ENCODE assay signal across 1 cellular context in genomic region chr1:47871799-47872353, GRCh38.
TF ChIP-seq lines count a peak whose summit lies in the region.

No MANE protein-coding gene starts in this region.

TF ChIP-seq in HepG2, 621 proteins besides CTCF, POLR2A, EP300 and RAD21 (continued from another document and continues in another):
- TF ChIP-seq ZNF512B (CRISPR knock-in tag; IDR thresholded peaks at IDR 0.05; ENCODE audit: borderline replicate concordance) (no peak), ZBTB46 (CRISPR knock-in tag; IDR thresholded peaks at IDR 0.05; ENCODE audit: borderline replicate concordance) (no peak), ZNF557 (CRISPR knock-in tag; IDR thresholded peaks at IDR 0.05) (no peak), THAP7 (CRISPR knock-in tag; IDR thresholded peaks at IDR 0.05) (no peak), UBTF (CRISPR knock-in tag; IDR thresholded peaks at IDR 0.05) (no peak), DBP (CRISPR knock-in tag; IDR thresholded peaks at IDR 0.05; ENCODE audit: not compliant biosample characterization) (no peak), ZFP36L1 (CRISPR knock-in tag; IDR thresholded peaks at IDR 0.05) (no peak), ZNF274 (CRISPR knock-in tag; IDR thresholded peaks at IDR 0.05) (no peak), IRF2 (CRISPR knock-in tag; IDR thresholded peaks at IDR 0.05) (no peak), ZNF619 (CRISPR knock-in tag; IDR thresholded peaks at IDR 0.05) (no peak), NFYC (CRISPR knock-in tag; IDR thresholded peaks at IDR 0.05) (no peak), ZNF24 (IDR thresholded peaks at IDR 0.05) (no peak), CERS6 (CRISPR knock-in tag; IDR thresholded peaks at IDR 0.05) (no peak), LBX2 (CRISPR knock-in tag; IDR thresholded peaks at IDR 0.05; ENCODE audit: borderline replicate concordance) (no peak), ZNF362 (CRISPR knock-in tag; IDR thresholded peaks at IDR 0.05; ENCODE audit: borderline replicate concordance) (no peak), EZH2 (conservative IDR thresholded peaks at IDR 0.05; ENCODE audit: low read depth, low read length) (no peak), PTBP1 (IDR thresholded peaks at IDR 0.05; ENCODE audit: low read depth, low read length, poor library complexity, severe bottlenecking) (no peak), MXD1 (CRISPR knock-in tag; IDR thresholded peaks at IDR 0.05) (no peak), ZEB1 (IDR thresholded peaks at IDR 0.05; ENCODE audit: insufficient replicate concordance, low read depth) (no peak), ZNF329 (CRISPR knock-in tag; IDR thresholded peaks at IDR 0.05; ENCODE audit: low read depth) (no peak), MXI1 (IDR thresholded peaks at IDR 0.05; ENCODE audit: borderline replicate concordance, low read depth, low read length) (no peak), ZNF431 (CRISPR knock-in tag; IDR thresholded peaks at IDR 0.05; ENCODE audit: borderline replicate concordance, low read depth) (no peak), NR2F1 (CRISPR knock-in tag; IDR thresholded peaks at IDR 0.05) (no peak), JUNB (CRISPR knock-in tag; IDR thresholded peaks at IDR 0.05; ENCODE audit: borderline replicate concordance) (no peak; the same call in 1 of the 2 replicates), SIX4 (CRISPR knock-in tag; IDR thresholded peaks at IDR 0.05) (no peak), FOXC1 (CRISPR knock-in tag; IDR thresholded peaks at IDR 0.05; ENCODE audit: borderline replicate concordance) (no peak), ZNF530 (CRISPR knock-in tag; IDR thresholded peaks at IDR 0.05; ENCODE audit: low read depth) (no peak), ONECUT2 (CRISPR knock-in tag; IDR thresholded peaks at IDR 0.05) (no peak), ZFP37 (CRISPR knock-in tag; IDR thresholded peaks at IDR 0.05; ENCODE audit: borderline replicate concordance) (no peak), CREM (IDR thresholded peaks at IDR 0.05) (0 out of 2 replicates have a peak, but pooled peaks have one; percentile 17), CREM (CRISPR knock-in tag; IDR thresholded peaks at IDR 0.05) (no peak)
- TF ChIP-seq, protein P1, sequence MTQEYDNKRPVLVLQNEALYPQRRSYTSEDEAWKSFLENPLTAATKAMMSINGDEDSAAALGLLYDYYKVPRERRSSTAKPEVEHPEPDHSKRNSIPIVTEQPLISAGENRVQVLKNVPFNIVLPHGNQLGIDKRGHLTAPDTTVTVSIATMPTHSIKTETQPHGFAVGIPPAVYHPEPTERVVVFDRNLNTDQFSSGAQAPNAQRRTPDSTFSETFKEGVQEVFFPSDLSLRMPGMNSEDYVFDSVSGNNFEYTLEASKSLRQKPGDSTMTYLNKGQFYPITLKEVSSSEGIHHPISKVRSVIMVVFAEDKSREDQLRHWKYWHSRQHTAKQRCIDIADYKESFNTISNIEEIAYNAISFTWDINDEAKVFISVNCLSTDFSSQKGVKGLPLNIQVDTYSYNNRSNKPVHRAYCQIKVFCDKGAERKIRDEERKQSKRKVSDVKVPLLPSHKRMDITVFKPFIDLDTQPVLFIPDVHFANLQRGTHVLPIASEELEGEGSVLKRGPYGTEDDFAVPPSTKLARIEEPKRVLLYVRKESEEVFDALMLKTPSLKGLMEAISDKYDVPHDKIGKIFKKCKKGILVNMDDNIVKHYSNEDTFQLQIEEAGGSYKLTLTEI (CRISPR knock-in tag; conservative IDR thresholded peaks at IDR 0.05), result no peak
- TF ChIP-seq, protein P2, sequence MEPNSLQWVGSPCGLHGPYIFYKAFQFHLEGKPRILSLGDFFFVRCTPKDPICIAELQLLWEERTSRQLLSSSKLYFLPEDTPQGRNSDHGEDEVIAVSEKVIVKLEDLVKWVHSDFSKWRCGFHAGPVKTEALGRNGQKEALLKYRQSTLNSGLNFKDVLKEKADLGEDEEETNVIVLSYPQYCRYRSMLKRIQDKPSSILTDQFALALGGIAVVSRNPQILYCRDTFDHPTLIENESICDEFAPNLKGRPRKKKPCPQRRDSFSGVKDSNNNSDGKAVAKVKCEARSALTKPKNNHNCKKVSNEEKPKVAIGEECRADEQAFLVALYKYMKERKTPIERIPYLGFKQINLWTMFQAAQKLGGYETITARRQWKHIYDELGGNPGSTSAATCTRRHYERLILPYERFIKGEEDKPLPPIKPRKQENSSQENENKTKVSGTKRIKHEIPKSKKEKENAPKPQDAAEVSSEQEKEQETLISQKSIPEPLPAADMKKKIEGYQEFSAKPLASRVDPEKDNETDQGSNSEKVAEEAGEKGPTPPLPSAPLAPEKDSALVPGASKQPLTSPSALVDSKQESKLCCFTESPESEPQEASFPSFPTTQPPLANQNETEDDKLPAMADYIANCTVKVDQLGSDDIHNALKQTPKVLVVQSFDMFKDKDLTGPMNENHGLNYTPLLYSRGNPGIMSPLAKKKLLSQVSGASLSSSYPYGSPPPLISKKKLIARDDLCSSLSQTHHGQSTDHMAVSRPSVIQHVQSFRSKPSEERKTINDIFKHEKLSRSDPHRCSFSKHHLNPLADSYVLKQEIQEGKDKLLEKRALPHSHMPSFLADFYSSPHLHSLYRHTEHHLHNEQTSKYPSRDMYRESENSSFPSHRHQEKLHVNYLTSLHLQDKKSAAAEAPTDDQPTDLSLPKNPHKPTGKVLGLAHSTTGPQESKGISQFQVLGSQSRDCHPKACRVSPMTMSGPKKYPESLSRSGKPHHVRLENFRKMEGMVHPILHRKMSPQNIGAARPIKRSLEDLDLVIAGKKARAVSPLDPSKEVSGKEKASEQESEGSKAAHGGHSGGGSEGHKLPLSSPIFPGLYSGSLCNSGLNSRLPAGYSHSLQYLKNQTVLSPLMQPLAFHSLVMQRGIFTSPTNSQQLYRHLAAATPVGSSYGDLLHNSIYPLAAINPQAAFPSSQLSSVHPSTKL (CRISPR knock-in tag; IDR thresholded peaks at IDR 0.05), result peak; percentile 54
- TF ChIP-seq, protein P3, sequence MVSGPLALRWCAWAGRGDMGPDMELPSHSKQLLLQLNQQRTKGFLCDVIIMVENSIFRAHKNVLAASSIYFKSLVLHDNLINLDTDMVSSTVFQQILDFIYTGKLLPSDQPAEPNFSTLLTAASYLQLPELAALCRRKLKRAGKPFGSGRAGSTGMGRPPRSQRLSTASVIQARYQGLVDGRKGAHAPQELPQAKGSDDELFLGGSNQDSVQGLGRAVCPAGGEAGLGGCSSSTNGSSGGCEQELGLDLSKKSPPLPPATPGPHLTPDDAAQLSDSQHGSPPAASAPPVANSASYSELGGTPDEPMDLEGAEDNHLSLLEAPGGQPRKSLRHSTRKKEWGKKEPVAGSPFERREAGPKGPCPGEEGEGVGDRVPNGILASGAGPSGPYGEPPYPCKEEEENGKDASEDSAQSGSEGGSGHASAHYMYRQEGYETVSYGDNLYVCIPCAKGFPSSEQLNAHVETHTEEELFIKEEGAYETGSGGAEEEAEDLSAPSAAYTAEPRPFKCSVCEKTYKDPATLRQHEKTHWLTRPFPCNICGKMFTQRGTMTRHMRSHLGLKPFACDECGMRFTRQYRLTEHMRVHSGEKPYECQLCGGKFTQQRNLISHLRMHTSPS (CRISPR knock-in tag; IDR thresholded peaks at IDR 0.05; ENCODE audit: low read depth), result no peak
- TF ChIP-seq, protein P4, sequence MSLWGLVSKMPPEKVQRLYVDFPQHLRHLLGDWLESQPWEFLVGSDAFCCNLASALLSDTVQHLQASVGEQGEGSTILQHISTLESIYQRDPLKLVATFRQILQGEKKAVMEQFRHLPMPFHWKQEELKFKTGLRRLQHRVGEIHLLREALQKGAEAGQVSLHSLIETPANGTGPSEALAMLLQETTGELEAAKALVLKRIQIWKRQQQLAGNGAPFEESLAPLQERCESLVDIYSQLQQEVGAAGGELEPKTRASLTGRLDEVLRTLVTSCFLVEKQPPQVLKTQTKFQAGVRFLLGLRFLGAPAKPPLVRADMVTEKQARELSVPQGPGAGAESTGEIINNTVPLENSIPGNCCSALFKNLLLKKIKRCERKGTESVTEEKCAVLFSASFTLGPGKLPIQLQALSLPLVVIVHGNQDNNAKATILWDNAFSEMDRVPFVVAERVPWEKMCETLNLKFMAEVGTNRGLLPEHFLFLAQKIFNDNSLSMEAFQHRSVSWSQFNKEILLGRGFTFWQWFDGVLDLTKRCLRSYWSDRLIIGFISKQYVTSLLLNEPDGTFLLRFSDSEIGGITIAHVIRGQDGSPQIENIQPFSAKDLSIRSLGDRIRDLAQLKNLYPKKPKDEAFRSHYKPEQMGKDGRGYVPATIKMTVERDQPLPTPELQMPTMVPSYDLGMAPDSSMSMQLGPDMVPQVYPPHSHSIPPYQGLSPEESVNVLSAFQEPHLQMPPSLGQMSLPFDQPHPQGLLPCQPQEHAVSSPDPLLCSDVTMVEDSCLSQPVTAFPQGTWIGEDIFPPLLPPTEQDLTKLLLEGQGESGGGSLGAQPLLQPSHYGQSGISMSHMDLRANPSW (CRISPR knock-in tag; IDR thresholded peaks at IDR 0.05; ENCODE audit: borderline replicate concordance), result no peak
